In the genomic region with DNA sequence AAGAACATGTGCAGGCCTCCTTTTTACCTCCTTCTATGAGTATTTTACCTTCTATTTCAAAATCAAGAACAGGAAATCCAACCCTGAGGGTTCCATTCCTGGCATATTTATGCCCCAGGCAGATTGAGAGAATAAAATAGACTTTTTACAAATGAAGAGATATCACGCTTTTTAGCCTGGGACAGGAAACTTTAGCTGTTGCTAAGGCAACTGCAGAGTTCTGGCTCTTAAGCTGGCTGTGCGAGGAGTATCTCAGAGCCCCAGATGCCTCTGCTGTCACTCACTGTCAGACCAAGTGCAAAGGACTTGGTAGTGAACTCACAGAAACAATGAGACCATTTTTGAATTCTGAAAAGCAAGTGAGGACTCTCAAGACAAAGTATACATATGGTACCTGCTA, we compare ENCODE assay signal across 15 cellular contexts.
"Had no signal": no experiment of that assay in that cellular context is flagged by ENCODE, and none has a peak within 500 bp of the region (broad histone marks: within the 10 kb centered on the region; RNA-seq: fewer than 3 reads in every experiment).

No MANE protein-coding gene starts in this region.

- H3K27me3 Mint-ChIP-seq: activated naive CD8-positive, alpha-beta T cell treated with anti-CD3 and anti-CD28 coated beads, Interleukin-2, amount 50 U/mL, for 24 hours had no signal

- H3K9ac ChIP-seq: neural progenitor cell had no signal

- H3K27ac Mint-ChIP-seq: activated naive CD4-positive, alpha-beta T cell treated with anti-CD3 and anti-CD28 coated beads for 36 hours; activated naive CD8-positive, alpha-beta T cell treated with anti-CD3 and anti-CD28 coated beads, Interleukin-2, amount 50 U/mL, for 24 hours; activated T-helper 2 cell treated with anti-CD3 and anti-CD28 coated beads, Interferon-gamma antibody, Interleukin-2, Interleukin-4, amounts not matched to agents 10 μg/mL and 5 μg/mL and 100 μg/mL, durations not matched to agents 14 hours and 24 hours and 36 hours; neural progenitor cell; stimulated activated memory B cell treated with anti-CD40 and anti-IgM and Interleukin-4, amounts not matched to agents 10 μg/mL and 1 μg/mL and 100 μg/mL, for 72 hours; T-helper 17 cell had no signal

- H3K27me3 ChIP-seq: ascending aorta, neural progenitor cell, pancreas, thyroid gland had no signal

- H2AFZ ChIP-seq: neural progenitor cell had no signal

- ATAC-seq: activated naive CD8-positive, alpha-beta T cell treated with anti-CD3 and anti-CD28 coated beads, Interleukin-2, amount 50 U/mL, for 24 hours; esophagus mucosa; lower lobe of right lung; pancreas; stimulated activated memory B cell treated with anti-CD40 and anti-IgM and Interleukin-4, amounts not matched to agents 10 μg/mL and 1 μg/mL and 100 μg/mL, for 72 hours; T-helper 17 cell had no signal

- H3K4me3 ChIP-seq: ascending aorta, coronary artery, lower lobe of right lung, neural progenitor cell, pancreas, thyroid gland had no signal

- H3K9me3 Mint-ChIP-seq: activated T-helper 2 cell treated with anti-CD3 and anti-CD28 coated beads, Interferon-gamma antibody, Interleukin-2, Interleukin-4, amounts not matched to agents 10 μg/mL and 5 μg/mL and 100 μg/mL, durations not matched to agents 14 hours and 24 hours and 36 hours; stimulated activated memory B cell treated with anti-CD40 and anti-IgM and Interleukin-4, amounts not matched to agents 10 μg/mL and 1 μg/mL and 100 μg/mL, for 72 hours had no signal

- H3K4me1 Mint-ChIP-seq: stimulated activated memory B cell treated with anti-CD40 and anti-IgM and Interleukin-4, amounts not matched to agents 10 μg/mL and 1 μg/mL and 100 μg/mL, for 72 hours; T-helper 17 cell had no signal

- H3K9me3 ChIP-seq: ascending aorta, lower lobe of right lung, pancreas, thyroid gland had no signal

- H3K4me2 ChIP-seq: neural progenitor cell had no signal

- H3K4me3 Mint-ChIP-seq: activated naive CD4-positive, alpha-beta T cell treated with anti-CD3 and anti-CD28 coated beads for 36 hours; activated naive CD8-positive, alpha-beta T cell treated with anti-CD3 and anti-CD28 coated beads, Interleukin-2, amount 50 U/mL, for 24 hours; neural progenitor cell; stimulated activated memory B cell treated with anti-CD40 and anti-IgM and Interleukin-4, amounts not matched to agents 10 μg/mL and 1 μg/mL and 100 μg/mL, for 72 hours; T-helper 17 cell had no signal

- DNase-seq: activated CD4-positive, alpha-beta T cell treated with anti-CD3 and anti-CD28 coated beads, Interleukin-2, amount 50 U/mL, for 48 hours; activated naive CD4-positive, alpha-beta T cell treated with anti-CD3 and anti-CD28 coated beads for 36 hours; activated naive CD8-positive, alpha-beta T cell treated with anti-CD3 and anti-CD28 coated beads, Interleukin-2, amount 50 U/mL, for 24 hours; lower lobe of right lung; midbrain; pancreas; T-helper 17 cell; thyroid gland; WERI-Rb-1 had no signal

- H3K36me3 ChIP-seq: ascending aorta, lower lobe of right lung, neural progenitor cell, pancreas, thyroid gland, WERI-Rb-1 had no signal

- H3K27ac ChIP-seq: lower lobe of right lung, neural progenitor cell, pancreas, thyroid gland, WERI-Rb-1 had no signal

- H3K36me3 Mint-ChIP-seq: neural progenitor cell; stimulated activated memory B cell treated with anti-CD40 and anti-IgM and Interleukin-4, amounts not matched to agents 10 μg/mL and 1 μg/mL and 100 μg/mL, for 72 hours had no signal
